26 cellular contexts compared by ENCODE assay signal in the genomic region with DNA sequence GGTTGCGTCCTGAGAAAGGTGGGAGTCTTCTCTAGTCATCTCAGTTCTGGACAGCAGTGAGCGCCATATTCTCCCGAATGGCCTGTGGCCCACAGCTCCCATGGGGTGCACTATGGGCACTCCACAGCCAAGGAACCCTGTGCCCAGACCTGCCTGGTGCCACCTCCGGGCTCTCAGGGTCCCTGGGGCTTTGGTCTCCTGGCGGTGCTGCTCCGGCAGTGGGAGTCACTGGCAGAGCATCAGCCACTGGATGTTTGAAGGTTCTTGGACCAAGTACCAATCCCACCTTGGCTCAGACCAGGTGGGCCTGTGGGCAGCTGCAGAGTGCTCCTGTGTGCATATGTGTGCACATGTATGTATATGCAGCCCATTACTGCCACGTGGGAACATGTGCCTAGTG.
"Had no signal": no experiment of that assay in that cellular context is flagged by ENCODE, and none has a peak within 500 bp of the region (broad histone marks: within the 10 kb centered on the region; RNA-seq: fewer than 3 reads in every experiment).

No MANE protein-coding gene starts in this region.

- ATAC-seq: activated CD4-positive, alpha-beta T cell treated with anti-CD3 and anti-CD28 coated beads for 36 hours; activated naive CD4-positive, alpha-beta T cell treated with anti-CD3 and anti-CD28 coated beads, Interleukin-2, amount 50 U/mL, for 72 hours; activated T-cell treated with anti-CD3 and anti-CD28 coated beads, Interleukin-2, amount 50 U/mL, for 72 hours had no signal

- H3K4me3 ChIP-seq: ascending aorta, breast epithelium, cardiac muscle cell, colonic mucosa, esophagus squamous epithelium had no signal

- H3K27me3 ChIP-seq: ascending aorta, breast epithelium, cardiac muscle cell, colonic mucosa, esophagus squamous epithelium had no signal

- DNase-seq: activated CD4-positive, alpha-beta memory T cell treated with anti-CD3 and anti-CD28 coated beads, Interleukin-2, amount 10 ng/mL, durations not matched to agents 7 days and 5 days; activated CD4-positive, alpha-beta T cell treated with anti-CD3 and anti-CD28 coated beads for 36 hours; activated CD4-positive, alpha-beta T cell treated with anti-CD3 and anti-CD28 coated beads, Interleukin-2, amount 10 ng/mL, durations not matched to agents 7 days and 5 days; activated CD4-positive, alpha-beta T cell treated with anti-CD3 and anti-CD28 coated beads, Interleukin-2, amount 50 U/mL, for 4 hours; activated CD4-positive, CD25-positive, alpha-beta regulatory T cell; activated CD4-positive, CD25-positive, alpha-beta regulatory T cell treated with anti-CD3 and anti-CD28 coated beads, Interleukin-2, amount 50 U/mL, for 72 hours; activated CD8-positive, alpha-beta memory T cell treated with anti-CD3 and anti-CD28 coated beads, Interleukin-2, amount 50 U/mL, for 48 hours; activated gamma-delta T cell; activated naive CD4-positive, alpha-beta T cell; activated naive CD4-positive, alpha-beta T cell treated with anti-CD3 and anti-CD28 coated beads, Interleukin-2, amount 10 ng/mL, durations not matched to agents 7 days and 5 days; activated naive CD8-positive, alpha-beta T cell treated with anti-CD3 and anti-CD28 coated beads, Interleukin-2, amount 10 ng/mL, durations not matched to agents 7 days and 5 days; activated T-cell treated with anti-CD3 and anti-CD28 coated beads for 4 hours; activated T-cell treated with anti-CD3 and anti-CD28 coated beads, Interleukin-2, amount 50 U/mL, for 24 hours; activated T-cell treated with anti-CD3 and anti-CD28 coated beads, Interleukin-2, amount 50 U/mL, for 72 hours; central memory CD4-positive, alpha-beta T cell; cerebellar nuclear complex; colonic mucosa; effector CD8-positive, alpha-beta T cell; esophagus squamous epithelium; foreskin melanocyte; T-helper 2 cell had no signal

- H3K27ac ChIP-seq: ascending aorta, breast epithelium, cardiac muscle cell, colonic mucosa, epithelial cell of prostate, esophagus squamous epithelium had no signal

- H3K4me1 ChIP-seq: ascending aorta, breast epithelium, colonic mucosa, esophagus squamous epithelium had no signal

- H3K9me3 ChIP-seq: ascending aorta, breast epithelium, colonic mucosa, esophagus squamous epithelium had no signal
